21 cellular contexts compared by ENCODE assay signal in the genomic region with DNA sequence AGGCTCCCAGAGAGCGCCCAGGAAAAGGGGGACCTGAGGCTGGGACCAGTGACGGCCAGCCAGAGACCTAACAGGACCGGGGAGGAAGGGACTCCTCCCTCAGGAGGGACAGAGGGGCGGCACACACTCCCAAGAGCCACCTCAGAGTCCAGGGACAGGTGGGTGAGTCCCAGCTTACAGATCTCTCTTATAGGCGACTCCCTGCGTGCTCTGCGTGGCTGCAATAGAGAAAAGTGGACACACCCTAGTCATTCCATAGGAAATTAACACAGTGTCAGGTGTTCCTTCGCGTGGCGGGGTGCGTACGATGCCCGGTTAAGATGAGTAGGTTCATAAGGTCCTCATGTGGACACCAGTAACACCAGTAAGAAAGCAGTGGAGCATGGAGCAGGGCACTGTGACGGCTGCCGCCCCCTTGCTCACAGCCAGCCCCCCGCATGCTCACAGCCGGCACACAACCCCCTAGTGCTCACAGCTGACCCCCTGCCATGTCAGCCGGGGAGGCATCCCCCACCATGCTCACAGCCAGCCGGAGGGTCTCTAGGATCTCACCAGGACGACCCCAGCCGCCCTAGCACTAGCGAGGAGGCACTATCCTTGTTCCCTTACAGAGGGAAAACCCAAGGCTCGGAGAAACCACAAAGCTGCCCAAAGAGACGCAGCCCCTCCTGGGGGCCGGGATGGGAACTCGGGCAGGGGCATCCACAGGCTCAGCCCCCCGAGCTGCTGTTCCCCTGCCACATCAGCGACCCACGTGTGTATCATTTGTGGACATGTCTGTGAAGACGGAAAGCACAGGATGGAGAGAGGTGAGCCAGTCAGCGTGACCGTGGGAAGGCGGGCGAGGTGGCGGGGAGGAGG.
DNase-seq lines count a peak whose midpoint lies in the region; ATAC-seq and TF ChIP-seq lines count a peak whose summit lies in the region.
"Had no signal": no experiment of that assay in that cellular context is flagged by ENCODE, and none has a peak within 500 bp of the region (broad histone marks: within the 10 kb centered on the region; RNA-seq: fewer than 3 reads in every experiment).

No MANE protein-coding gene starts in this region.

- intact Hi-C loops in lower lobe of right lung (cut with DNase I) = no loop called here
- intact Hi-C loops in spleen (cut with DNase I; ENCODE audit: low total_unique reads) = no loop called here

- DNase-seq in GM06990 (ENCODE audit: extremely low read depth, insufficient read length) (peak; percentile 2), SW480 (ENCODE audit: low spot score) (peak; percentile 16), lower lobe of right lung (peak; percentile 24), spleen (peak; percentile 59), NCI-H1694 (lab: John Stamatoyannopoulos, UW) (no peak), NCI-H187 (lab: John Stamatoyannopoulos, UW) (no peak), NCI-H1436 treated with DMSO at 0.1 percent for 48 hours (lab: John Stamatoyannopoulos, UW) (no peak)
- DNase-seq: activated CD4-positive, alpha-beta memory T cell treated with anti-CD3 and anti-CD28 coated beads for 36 hours; AML-193; central memory CD4-positive, alpha-beta T cell; effector CD4-positive, alpha-beta T cell; erythroblast; foreskin fibroblast; GF-D8; NCI-H1694 treated with DMSO at 0.1 percent for 48 hours; T-helper 2 cell had no signal

- H3K4me1 ChIP-seq in lower lobe of right lung (no peaks in the 10 kb centered on the region), spleen (peaks cover 0 to 6% (median 0%) of the 10 kb centered on the region in 6 donors)
- H3K4me1 ChIP-seq: ascending aorta had no signal

- TF ChIP-seq POLR2A in spleen (IDR thresholded peaks at IDR 0.05) = no peak

- H3K27me3 ChIP-seq in GM06990 (replicated peaks; ENCODE audit: control insufficient read depth, insufficient read depth, low read length) (no peaks in the 10 kb centered on the region), lower lobe of right lung (ENCODE audit: low read depth) (no peaks in the 10 kb centered on the region), spleen (replicated peaks in 1 of 7) (no peaks in the 10 kb centered on the region)
- H3K27me3 ChIP-seq: ascending aorta, hepatocyte had no signal

- 90 to 93% (median 91%) methylated on average over 26 to 35 of the region's 35 CpGs for WGBS in spleen, 5 donors

- peaks cover 9% of the 10 kb centered on the region for H3K9me3 ChIP-seq in lower lobe of right lung
- peaks cover 0 to 30% (median 23%) of the 10 kb centered on the region in 8 donors for H3K9me3 ChIP-seq in spleen

- no peaks in the 10 kb centered on the region for H3K36me3 ChIP-seq in GM06990 (ENCODE audit: control insufficient read depth, insufficient read depth, low read length)
- H3K36me3 ChIP-seq in lower lobe of right lung = no peaks in the 10 kb centered on the region
- H3K36me3 ChIP-seq in spleen = no peaks in the 10 kb centered on the region
- H3K36me3 ChIP-seq: ascending aorta had no signal

- no peak for TF ChIP-seq CTCF in GM06990 (IDR thresholded peaks at IDR 0.05; ENCODE audit: insufficient read depth, low read length, poor library complexity, severe bottlenecking)
- TF ChIP-seq CTCF in lower lobe of right lung (IDR thresholded peaks at IDR 0.05) = no peak
- TF ChIP-seq CTCF in spleen (IDR thresholded peaks at IDR 0.05 in 8 of 11, conservative IDR thresholded peaks at IDR 0.05 in 3 of 11) = no peak

- no peak overlapping the region for H3K4me3 ChIP-seq in GM06990 (replicated peaks; ENCODE audit: low read depth, low read length)
- H3K4me3 ChIP-seq in lower lobe of right lung = no peak overlapping the region
- H3K4me3 ChIP-seq in spleen = no peak overlapping the region
- H3K4me3 ChIP-seq: ascending aorta, hepatocyte, SK-N-MC had no signal

- ATAC-seq in lower lobe of right lung = no peak

- H3K27ac ChIP-seq in lower lobe of right lung (no peak overlapping the region), spleen (no peak overlapping the region)
- H3K27ac ChIP-seq: ascending aorta, hepatocyte, KMS-11, SK-N-MC, VCaP had no signal

Comparison
In these comparisons a context has a peak if more than half of its experiments do, and no peak if none do; other contexts are left out.
1. DNase-seq: peak in GM06990 (single experiment), SW480 (single experiment), lower lobe of right lung (single experiment) and spleen (single experiment); none in NCI-H1694 (single experiment), NCI-H187 (0 of 2) and NCI-H1436 treated with DMSO at 0.1 percent for 48 hours (single experiment).